ENCODE assay signal across 1 cellular context in the genomic region with DNA sequence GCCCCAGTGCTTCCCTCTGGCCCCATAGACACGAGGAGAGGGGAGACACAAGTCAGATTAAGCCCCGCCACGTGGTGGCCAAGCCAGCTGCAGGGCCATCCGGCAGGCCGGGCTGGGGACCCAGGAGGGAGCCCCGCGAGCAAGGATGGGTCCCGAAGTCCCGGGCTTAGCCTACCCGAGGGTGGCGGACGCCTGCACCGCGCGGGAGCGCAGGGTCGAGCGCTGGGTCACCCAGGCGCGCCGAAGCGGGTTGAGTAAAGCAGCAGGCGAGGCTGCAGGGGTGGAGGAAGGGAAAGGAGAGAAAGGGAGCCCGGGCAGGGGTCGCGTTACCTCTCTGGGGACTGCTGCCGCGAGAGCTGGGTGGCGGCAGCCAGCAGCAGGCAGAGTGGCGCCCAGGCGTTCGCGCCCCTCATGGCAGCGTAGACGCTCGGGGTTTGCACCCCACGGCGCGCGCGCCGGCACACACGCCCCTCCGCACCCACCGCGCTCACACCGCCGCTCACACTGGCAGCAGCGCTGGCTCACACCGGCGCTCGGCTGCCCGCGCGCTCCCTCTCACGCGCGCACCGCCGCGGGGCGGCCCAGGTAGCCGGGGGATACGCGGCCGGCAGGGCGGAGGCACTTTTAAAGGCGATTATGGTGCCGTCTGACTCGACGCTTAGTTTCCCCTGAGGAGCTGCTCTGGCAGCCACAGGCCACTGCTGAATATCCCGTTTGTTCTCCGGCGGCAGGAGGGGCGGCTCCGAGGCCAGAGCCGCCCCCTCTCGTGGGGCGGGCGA.
TF ChIP-seq lines count a peak whose summit lies in the region.

Gene PCOLCE2 (minus strand): TSS at position 600 of the 779 bp plus-strand sequence. CDS start 187 bp downstream, at position 413.

TF ChIP-seq in HEK293, 187 proteins besides CTCF, POLR2A, EP300 and RAD21 (continues in another document):
- TF ChIP-seq ZNF350 (tag by site-specific recombination; IDR thresholded peaks at IDR 0.05): no peak
- TF ChIP-seq PRDM2 (tag by site-specific recombination; IDR thresholded peaks at IDR 0.05; ENCODE audit: borderline replicate concordance): no peak
- no peak for TF ChIP-seq ZNF311 (tag by site-specific recombination; IDR thresholded peaks at IDR 0.05; ENCODE audit: borderline replicate concordance)
- TF ChIP-seq PRDM1 (tag by site-specific recombination; IDR thresholded peaks at IDR 0.05): 0 out of 2 replicates have a peak, but pooled peaks have one; percentile 28
- peak; percentile 30; the same call in 1 of the 2 replicates for TF ChIP-seq KLF8 (tag by site-specific recombination; IDR thresholded peaks at IDR 0.05)
- TF ChIP-seq ZNF211 (tag by site-specific recombination; IDR thresholded peaks at IDR 0.05; ENCODE audit: low read depth): no peak
- TF ChIP-seq ZNF140 (tag by site-specific recombination; IDR thresholded peaks at IDR 0.05): no peak
- TF ChIP-seq ZNF792 (tag by site-specific recombination; IDR thresholded peaks at IDR 0.05): no peak
- no peak for TF ChIP-seq ZNF660 (tag by site-specific recombination; IDR thresholded peaks at IDR 0.05)
- no peak for TF ChIP-seq ZNF76 (tag by site-specific recombination; IDR thresholded peaks at IDR 0.05; ENCODE audit: borderline replicate concordance, low read depth)
- TF ChIP-seq KLF9 (tag by site-specific recombination; IDR thresholded peaks at IDR 0.05; ENCODE audit: low read depth): no peak; the same call in 1 of the 2 replicates
- no peak for TF ChIP-seq ZNF692 (tag by site-specific recombination; IDR thresholded peaks at IDR 0.05)
- no peak for TF ChIP-seq SCRT1 (tag by site-specific recombination; IDR thresholded peaks at IDR 0.05; ENCODE audit: borderline replicate concordance)
- TF ChIP-seq ZNF223 (tag by site-specific recombination; IDR thresholded peaks at IDR 0.05): peak; percentile 45; the same call in 1 of the 2 replicates
- TF ChIP-seq YY1 (tag by site-specific recombination; IDR thresholded peaks at IDR 0.05): no peak; the same call in 1 of the 2 replicates
- no peak for TF ChIP-seq SALL2 (tag by site-specific recombination; IDR thresholded peaks at IDR 0.05; ENCODE audit: borderline replicate concordance)
- no peak for TF ChIP-seq ZNF664 (tag by site-specific recombination; IDR thresholded peaks at IDR 0.05)
- TF ChIP-seq ZNF654 (tag by site-specific recombination; IDR thresholded peaks at IDR 0.05; ENCODE audit: low read depth): no peak
- no peak for TF ChIP-seq ZNF148 (tag by site-specific recombination; IDR thresholded peaks at IDR 0.05; ENCODE audit: borderline replicate concordance)
- no peak for TF ChIP-seq ZNF175 (tag by site-specific recombination; IDR thresholded peaks at IDR 0.05)
- TF ChIP-seq ZNF184 (tag by site-specific recombination; IDR thresholded peaks at IDR 0.05): no peak
- no peak for TF ChIP-seq ZNF16 (tag by site-specific recombination; IDR thresholded peaks at IDR 0.05; ENCODE audit: low read depth)
- no peak; the same call in 1 of the 2 replicates for TF ChIP-seq ZXDB (tag by site-specific recombination; IDR thresholded peaks at IDR 0.05)
- TF ChIP-seq ZNF248 (tag by site-specific recombination; IDR thresholded peaks at IDR 0.05): no peak
- TF ChIP-seq, protein P1, sequence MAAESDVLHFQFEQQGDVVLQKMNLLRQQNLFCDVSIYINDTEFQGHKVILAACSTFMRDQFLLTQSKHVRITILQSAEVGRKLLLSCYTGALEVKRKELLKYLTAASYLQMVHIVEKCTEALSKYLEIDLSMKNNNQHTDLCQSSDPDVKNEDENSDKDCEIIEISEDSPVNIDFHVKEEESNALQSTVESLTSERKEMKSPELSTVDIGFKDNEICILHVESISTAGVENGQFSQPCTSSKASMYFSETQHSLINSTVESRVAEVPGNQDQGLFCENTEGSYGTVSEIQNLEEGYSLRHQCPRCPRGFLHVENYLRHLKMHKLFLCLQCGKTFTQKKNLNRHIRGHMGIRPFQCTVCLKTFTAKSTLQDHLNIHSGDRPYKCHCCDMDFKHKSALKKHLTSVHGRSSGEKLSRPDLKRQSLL (tag by site-specific recombination; IDR thresholded peaks at IDR 0.05): no peak
- peak; percentile 61 for TF ChIP-seq SP2 (tag by site-specific recombination; IDR thresholded peaks at IDR 0.05)
- no peak for TF ChIP-seq ZNF433 (tag by site-specific recombination; IDR thresholded peaks at IDR 0.05; ENCODE audit: low read depth)
- TF ChIP-seq ZNF404 (tag by site-specific recombination; IDR thresholded peaks at IDR 0.05): no peak
- TF ChIP-seq ZSCAN16 (tag by site-specific recombination; IDR thresholded peaks at IDR 0.05): no peak
- TF ChIP-seq, protein P2, sequence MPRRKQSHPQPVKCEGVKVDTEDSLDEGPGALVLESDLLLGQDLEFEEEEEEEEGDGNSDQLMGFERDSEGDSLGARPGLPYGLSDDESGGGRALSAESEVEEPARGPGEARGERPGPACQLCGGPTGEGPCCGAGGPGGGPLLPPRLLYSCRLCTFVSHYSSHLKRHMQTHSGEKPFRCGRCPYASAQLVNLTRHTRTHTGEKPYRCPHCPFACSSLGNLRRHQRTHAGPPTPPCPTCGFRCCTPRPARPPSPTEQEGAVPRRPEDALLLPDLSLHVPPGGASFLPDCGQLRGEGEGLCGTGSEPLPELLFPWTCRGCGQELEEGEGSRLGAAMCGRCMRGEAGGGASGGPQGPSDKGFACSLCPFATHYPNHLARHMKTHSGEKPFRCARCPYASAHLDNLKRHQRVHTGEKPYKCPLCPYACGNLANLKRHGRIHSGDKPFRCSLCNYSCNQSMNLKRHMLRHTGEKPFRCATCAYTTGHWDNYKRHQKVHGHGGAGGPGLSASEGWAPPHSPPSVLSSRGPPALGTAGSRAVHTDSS (tag by site-specific recombination; IDR thresholded peaks at IDR 0.05): no peak
- TF ChIP-seq ZNF426 (tag by site-specific recombination; IDR thresholded peaks at IDR 0.05): no peak
- TF ChIP-seq ZNF488 (tag by site-specific recombination; IDR thresholded peaks at IDR 0.05): no peak
- TF ChIP-seq ZNF324 (tag by site-specific recombination; IDR thresholded peaks at IDR 0.05): no peak
- no peak for TF ChIP-seq AEBP2 (tag by site-specific recombination; IDR thresholded peaks at IDR 0.05; ENCODE audit: borderline replicate concordance)
- no peak for TF ChIP-seq ZNF23 (tag by site-specific recombination; IDR thresholded peaks at IDR 0.05; ENCODE audit: borderline replicate concordance)
- TF ChIP-seq ZNF777 (tag by site-specific recombination; IDR thresholded peaks at IDR 0.05; ENCODE audit: borderline replicate concordance): no peak
- TF ChIP-seq ZFHX2 (tag by site-specific recombination; conservative IDR thresholded peaks at IDR 0.05): no peak
- TF ChIP-seq, protein P3, sequence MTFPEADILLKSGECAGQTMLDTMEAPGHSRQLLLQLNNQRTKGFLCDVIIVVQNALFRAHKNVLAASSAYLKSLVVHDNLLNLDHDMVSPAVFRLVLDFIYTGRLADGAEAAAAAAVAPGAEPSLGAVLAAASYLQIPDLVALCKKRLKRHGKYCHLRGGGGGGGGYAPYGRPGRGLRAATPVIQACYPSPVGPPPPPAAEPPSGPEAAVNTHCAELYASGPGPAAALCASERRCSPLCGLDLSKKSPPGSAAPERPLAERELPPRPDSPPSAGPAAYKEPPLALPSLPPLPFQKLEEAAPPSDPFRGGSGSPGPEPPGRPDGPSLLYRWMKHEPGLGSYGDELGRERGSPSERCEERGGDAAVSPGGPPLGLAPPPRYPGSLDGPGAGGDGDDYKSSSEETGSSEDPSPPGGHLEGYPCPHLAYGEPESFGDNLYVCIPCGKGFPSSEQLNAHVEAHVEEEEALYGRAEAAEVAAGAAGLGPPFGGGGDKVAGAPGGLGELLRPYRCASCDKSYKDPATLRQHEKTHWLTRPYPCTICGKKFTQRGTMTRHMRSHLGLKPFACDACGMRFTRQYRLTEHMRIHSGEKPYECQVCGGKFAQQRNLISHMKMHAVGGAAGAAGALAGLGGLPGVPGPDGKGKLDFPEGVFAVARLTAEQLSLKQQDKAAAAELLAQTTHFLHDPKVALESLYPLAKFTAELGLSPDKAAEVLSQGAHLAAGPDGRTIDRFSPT (tag by site-specific recombination; IDR thresholded peaks at IDR 0.05): no peak
- no peak for TF ChIP-seq ZFP3 (tag by site-specific recombination; IDR thresholded peaks at IDR 0.05; ENCODE audit: low read depth)
- TF ChIP-seq ZNF169 (tag by site-specific recombination; IDR thresholded peaks at IDR 0.05): no peak
- TF ChIP-seq ZFP41 (tag by site-specific recombination; IDR thresholded peaks at IDR 0.05; ENCODE audit: borderline replicate concordance): no peak
- peak; percentile 80 for TF ChIP-seq ZBTB8A (tag by site-specific recombination; IDR thresholded peaks at IDR 0.05)
